ENCODE assay signal across 1 cellular context in genomic region chr12:58557646-58558045, GRCh38.
TF ChIP-seq lines count a peak whose summit lies in the region.

No MANE protein-coding gene starts in this region.

TF ChIP-seq in A549, 52 proteins besides CTCF, POLR2A, EP300 and RAD21 (continued from another document):
- no peak for TF ChIP-seq HMGXB4 (CRISPR knock-in tag; IDR thresholded peaks at IDR 0.05; ENCODE audit: borderline replicate concordance)
- no peak for TF ChIP-seq KDM5A (IDR thresholded peaks at IDR 0.05)
- no peak for TF ChIP-seq SMC3 (IDR thresholded peaks at IDR 0.05)
- no peak for TF ChIP-seq USF2 (IDR thresholded peaks at IDR 0.05)
- no peak for TF ChIP-seq EHF (CRISPR knock-in tag; IDR thresholded peaks at IDR 0.05)
- no peak for TF ChIP-seq JUNB (IDR thresholded peaks at IDR 0.05)
